In the genomic region with DNA sequence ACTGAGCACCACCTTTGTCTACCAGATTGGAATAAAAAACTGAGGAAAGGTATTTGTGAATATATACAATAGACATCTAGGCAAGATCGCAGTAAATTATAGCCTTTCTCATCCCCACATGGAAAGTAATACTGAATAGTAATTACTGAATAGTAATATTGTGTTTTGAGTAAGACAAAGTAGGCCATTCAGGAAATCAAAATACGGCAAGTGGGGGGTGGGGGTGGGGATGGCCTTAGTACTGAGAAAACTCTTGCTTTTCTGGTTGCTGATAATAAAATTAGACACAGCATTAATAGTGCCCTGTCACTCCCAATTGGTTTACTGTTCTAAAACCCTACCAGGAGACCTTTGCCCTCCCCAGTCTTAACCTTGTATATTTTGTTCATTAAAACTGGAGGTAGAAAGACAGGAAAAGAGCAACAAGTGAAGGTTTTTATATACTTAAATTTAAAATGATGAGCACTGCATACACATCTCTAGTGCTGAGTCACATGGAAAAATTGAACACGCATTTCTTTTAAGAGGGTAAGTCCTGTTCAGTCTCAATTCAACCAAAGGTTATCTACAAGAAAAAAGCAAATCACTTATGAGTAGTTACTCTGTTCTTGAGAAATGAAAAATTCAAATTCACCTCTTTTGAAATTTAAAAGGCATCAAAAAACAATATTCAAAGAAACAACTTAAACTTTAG, we compare ENCODE assay signal across 17 cellular contexts.
A peak's percentile ranks its signal among the peaks of the same experiment; 100 is the strongest.
DNase-seq lines count a peak whose midpoint lies in the region; ATAC-seq and TF ChIP-seq lines count a peak whose summit lies in the region.
"Had no signal": no experiment of that assay in that cellular context is flagged by ENCODE, and none has a peak within 500 bp of the region (broad histone marks: within the 10 kb centered on the region; RNA-seq: fewer than 3 reads in every experiment).

No MANE protein-coding gene starts in this region.

- H3K4me1 ChIP-seq in breast epithelium (no peaks in the 10 kb centered on the region), endodermal cell (ENCODE audit: control insufficient read depth, insufficient read depth, low read length) (no peaks in the 10 kb centered on the region)
- H3K4me1 ChIP-seq: right atrium auricular region, thyroid gland had no signal

- DNase-seq in MCF 10A (ENCODE audit: unreplicated experiment): no peak
- DNase-seq in breast epithelium (ENCODE audit: low spot score in 2 of 2): no peak
- DNase-seq in endodermal cell: no peak
- no peak for DNase-seq in UCSD-AML1 (lab: John Stamatoyannopoulos, UW; ENCODE audit: unreplicated experiment)
- DNase-seq in lower leg skin (ENCODE audit: low spot score in 2 of 2): no peak
- DNase-seq: caudate nucleus; effector CD8-positive, alpha-beta T cell; HCEC 1CT; KBM-7; NCI-H1092; NCI-H748 treated with DMSO at 0.1 percent for 48 hours; thyroid gland had no signal

- CTCF ChIA-PET in MCF 10A (lab: Yijun Ruan, JAX): interaction anchor here (0.6 to 1.9 kb wide), 3 partner anchors 9 to 47 kb away, joined by 3 to 5 read pairs (median 4); no protein-coding TSS in a partner anchor

- BruUV-seq in MCF 10A (replicated peaks; lab: Mats Ljungman, UMichigan): no TSS peak

- H3K9ac ChIP-seq in SU-DHL-6 (ENCODE audit: low read length): no peak overlapping the region
- no peak overlapping the region for H3K9ac ChIP-seq in endodermal cell (ENCODE audit: extremely low read depth, low read length, poor library complexity, severe bottlenecking)

- H3K36me3 ChIP-seq in breast epithelium (no peaks in the 10 kb centered on the region), SU-DHL-6 (ENCODE audit: low read length) (peaks cover 82% of the 10 kb centered on the region), endodermal cell (ENCODE audit: control insufficient read depth, insufficient read depth, low read length) (peaks cover 89% of the 10 kb centered on the region)
- H3K36me3 ChIP-seq: right atrium auricular region, thyroid gland had no signal

- TF ChIP-seq POLR2A in breast epithelium (IDR thresholded peaks at IDR 0.05) (no peak), lower leg skin (IDR thresholded peaks at IDR 0.05) (no peak)

- no peaks in the 10 kb centered on the region for H3K9me2 ChIP-seq in SU-DHL-6 (replicated peaks; ENCODE audit: insufficient read depth, low read length)

- H3K79me2 ChIP-seq in SU-DHL-6 (ENCODE audit: insufficient read depth, low read length): peaks cover 87% of the 10 kb centered on the region

- H3K27me3 ChIP-seq in breast epithelium (no peaks in the 10 kb centered on the region), SU-DHL-6 (ENCODE audit: low read length) (no peaks in the 10 kb centered on the region), endodermal cell (ENCODE audit: control insufficient read depth, insufficient read depth, low read length, poor library complexity, severe bottlenecking) (no peaks in the 10 kb centered on the region)
- H3K27me3 ChIP-seq: right atrium auricular region, thyroid gland had no signal

- no peak for TF ChIP-seq CTCF in MCF 10A (IDR thresholded peaks at IDR 0.05; ENCODE audit: unreplicated experiment)
- no peak for TF ChIP-seq CTCF in breast epithelium (IDR thresholded peaks at IDR 0.05)
- TF ChIP-seq CTCF in SU-DHL-6 (IDR thresholded peaks at IDR 0.05; ENCODE audit: insufficient read depth, low read length, poor library complexity, severe bottlenecking): no peak
- no peak for TF ChIP-seq CTCF in endodermal cell (conservative IDR thresholded peaks at IDR 0.05)
- TF ChIP-seq CTCF in lower leg skin (IDR thresholded peaks at IDR 0.05): no peak

- no peak overlapping the region for H3K4me2 ChIP-seq in SU-DHL-6 (ENCODE audit: low read depth, low read length, poor library complexity, severe bottlenecking)

- WGBS in endodermal cell (ENCODE audit: insufficient coverage in 1 of 2, insufficient read length in 1 of 2), 2 experiments: 96% methylated on average over 3 of the region's 3 CpGs; no CpG with 5 or more reads in 1 of the 2 experiments
- 76 to 90% methylated on average over 3 of the region's 3 CpGs for WGBS in lower leg skin, 2 donors

- H3K4me3 Mint-ChIP-seq in MCF 10A (ENCODE audit: unreplicated experiment) (no peak overlapping the region), endodermal cell (no peak overlapping the region)
- H3K4me3 Mint-ChIP-seq in stimulated activated memory B cell treated with anti-CD40 and anti-IgM and Interleukin-4, amounts not matched to agents 10 μg/mL and 1 μg/mL and 100 μg/mL, for 72 hours: no peak overlapping the region

- H3F3A ChIP-seq in SU-DHL-6 (ENCODE audit: insufficient read depth): peaks cover 28% of the 10 kb centered on the region; the same call in 1 of the 2 replicates

- peak overlapping the region; percentile 33 for H3K27ac Mint-ChIP-seq in MCF 10A (ENCODE audit: low read depth, unreplicated experiment)
- peak overlapping the region; percentile 7 for H3K27ac Mint-ChIP-seq in endodermal cell
- H3K27ac Mint-ChIP-seq in stimulated activated memory B cell treated with anti-CD40 and anti-IgM and Interleukin-4, amounts not matched to agents 10 μg/mL and 1 μg/mL and 100 μg/mL, for 72 hours: peak overlapping the region; percentile 20

- no peaks in the 10 kb centered on the region for H3K27me3 Mint-ChIP-seq in MCF 10A (ENCODE audit: insufficient read depth, unreplicated experiment)
- H3K27me3 Mint-ChIP-seq in endodermal cell (ENCODE audit: insufficient read depth): no peaks in the 10 kb centered on the region
- H3K27me3 Mint-ChIP-seq in stimulated activated memory B cell treated with anti-CD40 and anti-IgM and Interleukin-4, amounts not matched to agents 10 μg/mL and 1 μg/mL and 100 μg/mL, for 72 hours: no peaks in the 10 kb centered on the region

- intact Hi-C loops in MCF 10A (cut with micrococcal nuclease): no loop called here
- intact Hi-C loops in breast epithelium (cut with DNase I; ENCODE audit: low total_unique reads): no loop called here
- intact Hi-C loops in lower leg skin (cut with DNase I; ENCODE audit: low total_unique reads): no loop called here

- H3K4me3 ChIP-seq in breast epithelium (no peak overlapping the region), SU-DHL-6 (ENCODE audit: insufficient read depth, low read length, poor library complexity, severe bottlenecking) (no peak overlapping the region), endodermal cell (ENCODE audit: low read length) (no peak overlapping the region), lower leg skin (ENCODE audit: low read depth, poor library complexity, severe bottlenecking) (no peak overlapping the region)
- H3K4me3 ChIP-seq: right atrium auricular region, thyroid gland had no signal

- H3K36me3 Mint-ChIP-seq in MCF 10A (ENCODE audit: insufficient read depth, unreplicated experiment) (peaks cover 10% of the 10 kb centered on the region), endodermal cell (ENCODE audit: low read depth) (peaks cover 71% of the 10 kb centered on the region)
- no peaks in the 10 kb centered on the region for H3K36me3 Mint-ChIP-seq in stimulated activated memory B cell treated with anti-CD40 and anti-IgM and Interleukin-4, amounts not matched to agents 10 μg/mL and 1 μg/mL and 100 μg/mL, for 72 hours

- POLR2A ChIA-PET in MCF 10A (lab: Yijun Ruan, JAX): no interaction called here

- no peaks in the 10 kb centered on the region for H3K9me3 Mint-ChIP-seq in MCF 10A (ENCODE audit: unreplicated experiment)
- H3K9me3 Mint-ChIP-seq in endodermal cell: peaks cover 34% of the 10 kb centered on the region
- no peaks in the 10 kb centered on the region for H3K9me3 Mint-ChIP-seq in stimulated activated memory B cell treated with anti-CD40 and anti-IgM and Interleukin-4, amounts not matched to agents 10 μg/mL and 1 μg/mL and 100 μg/mL, for 72 hours

- ATAC-seq in stimulated activated memory B cell treated with anti-CD40 and anti-IgM and Interleukin-4, amounts not matched to agents 10 μg/mL and 1 μg/mL and 100 μg/mL, for 72 hours: no peak
- ATAC-seq in HG03439 (IDR thresholded peaks at IDR 0.05; ENCODE audit: unreplicated experiment): no peak
- ATAC-seq: Panc1 had no signal

- H3K9me3 ChIP-seq in breast epithelium (no peaks in the 10 kb centered on the region), SU-DHL-6 (ENCODE audit: insufficient read depth, low read length) (no peaks in the 10 kb centered on the region), endodermal cell (ENCODE audit: control insufficient read depth, low read length) (peaks cover 31% of the 10 kb centered on the region)
- H3K9me3 ChIP-seq: right atrium auricular region, thyroid gland had no signal

- H3K4me1 Mint-ChIP-seq in MCF 10A (ENCODE audit: insufficient read depth, unreplicated experiment) (no peaks in the 10 kb centered on the region), endodermal cell (no peaks in the 10 kb centered on the region)
- no peaks in the 10 kb centered on the region for H3K4me1 Mint-ChIP-seq in stimulated activated memory B cell treated with anti-CD40 and anti-IgM and Interleukin-4, amounts not matched to agents 10 μg/mL and 1 μg/mL and 100 μg/mL, for 72 hours

- H3K27ac ChIP-seq in breast epithelium (no peak overlapping the region), SU-DHL-6 (ENCODE audit: low read depth, low read length) (peak overlapping the region; percentile 8; the same call in 1 of the 2 replicates), endodermal cell (ENCODE audit: low read depth, low read length) (no peak overlapping the region)
- H3K27ac ChIP-seq: right atrium auricular region, thyroid gland had no signal

- H2AFZ ChIP-seq in SU-DHL-6 (ENCODE audit: low read depth, low read length, severe bottlenecking): no peak overlapping the region

- no peaks in the 10 kb centered on the region; the same call in 1 of the 2 replicates for H4K20me1 ChIP-seq in SU-DHL-6 (ENCODE audit: low read depth, low read length)
